ENCODE assay signal across 1 cellular context in genomic region chr6:124958759-124959354, GRCh38.
TF ChIP-seq lines count a peak whose summit lies in the region.

No MANE protein-coding gene starts in this region.

TF ChIP-seq in K562, 482 proteins besides CTCF, POLR2A, EP300 and RAD21 (continued from another document and continues in another):
- TF ChIP-seq AFF1 (IDR thresholded peaks at IDR 0.05; ENCODE audit: low read depth in 1 of 2, partially characterized antibody in 2 of 2) (no peak), POLR2H (tag; IDR thresholded peaks at IDR 0.05; ENCODE audit: low read depth) (no peak), PTBP1 (IDR thresholded peaks at IDR 0.05; ENCODE audit: low read depth, low read length) (no peak), KAT7 (CRISPR knock-in tag; IDR thresholded peaks at IDR 0.05; ENCODE audit: borderline replicate concordance) (no peak), ZNF280B (CRISPR knock-in tag; IDR thresholded peaks at IDR 0.05) (no peak), ZNF280A (IDR thresholded peaks at IDR 0.05; ENCODE audit: low read depth, partially characterized antibody) (no peak), YBX1 (IDR thresholded peaks at IDR 0.05) (no peak), ZNF175 (CRISPR knock-in tag; IDR thresholded peaks at IDR 0.05; ENCODE audit: low read depth) (no peak), TOE1 (IDR thresholded peaks at IDR 0.05; ENCODE audit: borderline replicate concordance) (no peak), TOE1 (CRISPR knock-in tag; IDR thresholded peaks at IDR 0.05; ENCODE audit: borderline replicate concordance, low read depth) (no peak), E2F4 (CRISPR knock-in tag; IDR thresholded peaks at IDR 0.05; ENCODE audit: low read depth) (no peak), SIN3B (IDR thresholded peaks at IDR 0.05; ENCODE audit: low read depth) (no peak), ZBTB8A (IDR thresholded peaks at IDR 0.05; ENCODE audit: partially characterized antibody) (no peak), NFYB (IDR thresholded peaks at IDR 0.05; ENCODE audit: extremely low read depth, insufficient read length) (no peak), MAX (CRISPR knock-in tag; IDR thresholded peaks at IDR 0.05) (no peak), HSF4 (CRISPR knock-in tag; IDR thresholded peaks at IDR 0.05; ENCODE audit: borderline replicate concordance) (no peak), ZNF24 (IDR thresholded peaks at IDR 0.05) (no peak), ZNF408 (CRISPR knock-in tag; IDR thresholded peaks at IDR 0.05; ENCODE audit: low read depth) (no peak), MAZ (CRISPR knock-in tag; conservative IDR thresholded peaks at IDR 0.05 in 1 of 2, IDR thresholded peaks at IDR 0.05 in 1 of 2) (no peak), MTF1 (CRISPR knock-in tag; IDR thresholded peaks at IDR 0.05; ENCODE audit: borderline replicate concordance) (no peak), MED1 (CRISPR knock-in tag; IDR thresholded peaks at IDR 0.05; ENCODE audit: borderline replicate concordance) (no peak), TAF9B (IDR thresholded peaks at IDR 0.05; ENCODE audit: partially characterized antibody) (no peak), SMARCA4 (IDR thresholded peaks at IDR 0.05) (peak; percentile 93), HMBOX1 (IDR thresholded peaks at IDR 0.05) (no peak), ZNF695 (CRISPR knock-in tag; IDR thresholded peaks at IDR 0.05) (no peak), PPARD (CRISPR knock-in tag; IDR thresholded peaks at IDR 0.05) (no peak), FOXK1 (CRISPR knock-in tag; IDR thresholded peaks at IDR 0.05; ENCODE audit: borderline replicate concordance) (no peak), TBL1XR1 (IDR thresholded peaks at IDR 0.05; ENCODE audit: low read length in 2 of 2) (0 out of 4 replicates have a peak, but pooled peaks of 1 of the 2 experiments have one; percentile 27), HMG20B (CRISPR knock-in tag; IDR thresholded peaks at IDR 0.05) (no peak), FOXM1 (IDR thresholded peaks at IDR 0.05; ENCODE audit: low read depth) (peak; percentile 86), FOXM1 (CRISPR knock-in tag; IDR thresholded peaks at IDR 0.05; ENCODE audit: low read depth) (no peak), ASH1L (IDR thresholded peaks at IDR 0.05; ENCODE audit: borderline replicate concordance, low read depth, partially characterized antibody) (peak; percentile 15), SMAD2 (IDR thresholded peaks at IDR 0.05; ENCODE audit: low read depth, low read length) (no peak), MTA3 (IDR thresholded peaks at IDR 0.05; ENCODE audit: borderline replicate concordance) (no peak), CREB3 (tag; conservative IDR thresholded peaks at IDR 0.05; ENCODE audit: low read depth) (no peak), ZNF174 (CRISPR knock-in tag; IDR thresholded peaks at IDR 0.05) (no peak), ZNF518B (CRISPR knock-in tag; IDR thresholded peaks at IDR 0.05) (no peak), C11orf30 (IDR thresholded peaks at IDR 0.05; ENCODE audit: low read depth) (peak; percentile 87), THRAP3 (IDR thresholded peaks at IDR 0.05; ENCODE audit: borderline replicate concordance) (no peak), HDAC2 (IDR thresholded peaks at IDR 0.05) (peak; percentile 45; the same call in 1 of the 2 replicates), RBBP5 (IDR thresholded peaks at IDR 0.05; ENCODE audit: borderline replicate concordance, insufficient read depth, low read length, poor library complexity, severe bottlenecking) (no peak), ZBTB33 (CRISPR knock-in tag; IDR thresholded peaks at IDR 0.05) (no peak), SPI1 (IDR thresholded peaks at IDR 0.05; ENCODE audit: borderline replicate concordance, low read depth, low read length) (no peak), ZBED1 (IDR thresholded peaks at IDR 0.05) (no peak), POLR3G (IDR thresholded peaks at IDR 0.05; ENCODE audit: extremely low read depth, insufficient read length, insufficient replicate concordance) (no peak), ZNF121 (CRISPR knock-in tag; conservative IDR thresholded peaks at IDR 0.05) (no peak), BACH1 (tag; IDR thresholded peaks at IDR 0.05) (no peak), NR1H2 (CRISPR knock-in tag; IDR thresholded peaks at IDR 0.05) (no peak)
- TF ChIP-seq, protein P1, sequence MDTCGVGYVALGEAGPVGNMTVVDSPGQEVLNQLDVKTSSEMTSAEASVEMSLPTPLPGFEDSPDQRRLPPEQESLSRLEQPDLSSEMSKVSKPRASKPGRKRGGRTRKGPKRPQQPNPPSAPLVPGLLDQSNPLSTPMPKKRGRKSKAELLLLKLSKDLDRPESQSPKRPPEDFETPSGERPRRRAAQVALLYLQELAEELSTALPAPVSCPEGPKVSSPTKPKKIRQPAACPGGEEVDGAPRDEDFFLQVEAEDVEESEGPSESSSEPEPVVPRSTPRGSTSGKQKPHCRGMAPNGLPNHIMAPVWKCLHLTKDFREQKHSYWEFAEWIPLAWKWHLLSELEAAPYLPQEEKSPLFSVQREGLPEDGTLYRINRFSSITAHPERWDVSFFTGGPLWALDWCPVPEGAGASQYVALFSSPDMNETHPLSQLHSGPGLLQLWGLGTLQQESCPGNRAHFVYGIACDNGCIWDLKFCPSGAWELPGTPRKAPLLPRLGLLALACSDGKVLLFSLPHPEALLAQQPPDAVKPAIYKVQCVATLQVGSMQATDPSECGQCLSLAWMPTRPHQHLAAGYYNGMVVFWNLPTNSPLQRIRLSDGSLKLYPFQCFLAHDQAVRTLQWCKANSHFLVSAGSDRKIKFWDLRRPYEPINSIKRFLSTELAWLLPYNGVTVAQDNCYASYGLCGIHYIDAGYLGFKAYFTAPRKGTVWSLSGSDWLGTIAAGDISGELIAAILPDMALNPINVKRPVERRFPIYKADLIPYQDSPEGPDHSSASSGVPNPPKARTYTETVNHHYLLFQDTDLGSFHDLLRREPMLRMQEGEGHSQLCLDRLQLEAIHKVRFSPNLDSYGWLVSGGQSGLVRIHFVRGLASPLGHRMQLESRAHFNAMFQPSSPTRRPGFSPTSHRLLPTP (IDR thresholded peaks at IDR 0.05; ENCODE audit: borderline replicate concordance, extremely low read depth, insufficient read length): no peak
